8 cellular contexts compared by ENCODE assay signal in the genomic region with DNA sequence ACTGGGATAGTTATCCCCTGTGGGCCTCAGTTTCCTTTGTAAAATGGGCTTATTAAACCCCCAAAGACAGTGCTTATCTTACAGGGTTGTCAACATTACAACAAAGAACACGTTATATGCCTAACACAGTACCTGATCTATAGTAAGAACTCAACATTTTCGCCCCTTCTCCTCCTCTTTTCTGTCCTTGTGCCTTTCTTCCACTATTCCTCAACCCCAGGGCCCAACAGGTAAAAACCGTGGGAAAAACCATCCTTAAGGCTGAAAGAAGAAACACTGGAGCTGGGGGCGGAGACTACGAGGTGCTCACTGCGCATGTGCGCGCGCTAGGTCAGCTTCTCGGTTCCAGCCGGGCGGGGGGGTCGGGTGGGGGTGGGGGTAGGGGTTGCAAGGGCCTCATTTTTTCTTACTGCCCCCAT. TPM values are rescaled to one million over a fixed set of nuclear protein-coding genes. Genes with fewer than 3 reads are reported as not detected.
A peak's percentile ranks its signal among the peaks of the same experiment; 100 is the strongest.
DNase-seq lines count a peak whose midpoint lies in the region; ATAC-seq and TF ChIP-seq lines count a peak whose summit lies in the region.

No MANE protein-coding gene starts in this region.

- intact Hi-C loops in left cardiac atrium (cut with DNase I): no loop called here
- intact Hi-C loops in prostate gland (cut with DNase I): no loop called here

- H3K27ac ChIP-seq in prostate gland: peak overlapping the region; percentile 94 to 96

- H3K36me3 Mint-ChIP-seq in activated naive CD8-positive, alpha-beta T cell treated with anti-CD3 and anti-CD28 coated beads for 36 hours: peaks cover 3% of the 10 kb centered on the region

- no peaks in the 10 kb centered on the region for H3K36me3 ChIP-seq in prostate gland

- H3K9me3 ChIP-seq in prostate gland: no peaks in the 10 kb centered on the region

- H3K4me1 ChIP-seq in prostate gland (replicated peaks): no peaks in the 10 kb centered on the region

- peaks cover 5% of the 10 kb centered on the region for H3K4me1 Mint-ChIP-seq in activated naive CD8-positive, alpha-beta T cell treated with anti-CD3 and anti-CD28 coated beads for 36 hours

- H3K27ac Mint-ChIP-seq in activated naive CD8-positive, alpha-beta T cell treated with anti-CD3 and anti-CD28 coated beads for 36 hours: peak overlapping the region; percentile 89

- H3K4me3 ChIP-seq in GM12875 (ENCODE audit: low read depth, low read length) (peak overlapping the region; percentile 72), prostate gland (peak overlapping the region; percentile 51 to 52)

- 0% methylated on average over 13 of the region's 13 CpGs for WGBS in prostate gland

- TF ChIP-seq POLR2A in prostate gland (IDR thresholded peaks at IDR 0.05): no peak

- no peaks in the 10 kb centered on the region for H3K27me3 Mint-ChIP-seq in activated naive CD8-positive, alpha-beta T cell treated with anti-CD3 and anti-CD28 coated beads for 36 hours

- TF ChIP-seq CTCF in GM12875 (IDR thresholded peaks at IDR 0.05; ENCODE audit: borderline replicate concordance, insufficient read depth, low read depth, low read length) (no peak), prostate gland (IDR thresholded peaks at IDR 0.05) (no peak)

- no peaks in the 10 kb centered on the region for H3K9me3 Mint-ChIP-seq in activated naive CD8-positive, alpha-beta T cell treated with anti-CD3 and anti-CD28 coated beads for 36 hours

- DNase-seq in NCI-H2171 treated with DMSO at 0.1 percent for 48 hours (lab: John Stamatoyannopoulos, UW) (peak; percentile 82), left cardiac atrium (no peak), prostate gland (ENCODE audit: low spot score) (peak; percentile 64), DMS79 treated with DMSO at 0.1 percent for 48 hours (lab: John Stamatoyannopoulos, UW) (no peak)
- DNase-seq in activated naive CD8-positive, alpha-beta T cell treated with anti-CD3 and anti-CD28 coated beads for 36 hours: no peak
- DNase-seq in effector CD4-positive, alpha-beta T cell: no peak

- peak; percentile 23 for ATAC-seq in HG02870 (IDR thresholded peaks at IDR 0.05; ENCODE audit: unreplicated experiment)
- peak; percentile 65 to 79 for ATAC-seq in left cardiac atrium

- H3K27me3 ChIP-seq in prostate gland (replicated peaks; ENCODE audit: insufficient read depth): no peaks in the 10 kb centered on the region

- peak overlapping the region; percentile 88 for H3K4me3 Mint-ChIP-seq in activated naive CD8-positive, alpha-beta T cell treated with anti-CD3 and anti-CD28 coated beads for 36 hours

RNA-seq across cellular contexts. Expression of a gene that starts 0.4 kb away (rescaled TPM):
- total RNA-seq in activated naive CD8-positive, alpha-beta T cell treated with anti-CD3 and anti-CD28 coated beads for 36 hours: 10 to 100 TPM; 23.7 to 26.7 TPM
- total RNA-seq in left cardiac atrium (10 to 100 TPM; 28.4 to 31.5 TPM), prostate gland (10 to 100 TPM; 30.0 to 56.4 TPM)

Comparison
In these comparisons a context has a peak if more than half of its experiments do, and no peak if none do; other contexts are left out.
1. DNase-seq: peak in NCI-H2171 treated with DMSO at 0.1 percent for 48 hours (single experiment) and prostate gland (single experiment); none in activated naive CD8-positive, alpha-beta T cell treated with anti-CD3 and anti-CD28 coated beads for 36 hours (single experiment), left cardiac atrium (single experiment), effector CD4-positive, alpha-beta T cell (single experiment) and DMS79 treated with DMSO at 0.1 percent for 48 hours (single experiment).